8 cellular contexts compared by ENCODE assay signal in genomic region chr1:201739492-201740085, GRCh38.
DNase-seq lines count a peak whose midpoint lies in the region; ATAC-seq and TF ChIP-seq lines count a peak whose summit lies in the region.

No MANE protein-coding gene starts in this region.

- peaks cover 15 to 61% (median 47%) of the 10 kb centered on the region in 4 donors for H3K4me1 ChIP-seq in stomach

- ATAC-seq in activated T-helper 17 cell treated with anti-CD3 and anti-CD28 coated beads, Interleukin-2, amount 50 U/mL, for 72 hours (replicated peaks): peak; percentile 81
- no peak for ATAC-seq in HG03442 (IDR thresholded peaks at IDR 0.05; ENCODE audit: unreplicated experiment)

- no peaks in the 10 kb centered on the region for H3K9me3 ChIP-seq in stomach

- peak overlapping the region; percentile 79 for H3K27ac Mint-ChIP-seq in activated T-helper 17 cell treated with anti-CD3 and anti-CD28 coated beads, Interleukin-2, amount 50 U/mL, for 72 hours
- H3K27ac Mint-ChIP-seq in neural crest cell (ENCODE audit: unreplicated experiment): peak overlapping the region; percentile 64

- H3K27me3 ChIP-seq in stomach: peaks cover 0 to 18% (median 0%) of the 10 kb centered on the region in 3 donors

- TF ChIP-seq CTCF in GM20000 (IDR thresholded peaks at IDR 0.05; ENCODE audit: extremely low read depth, missing control alignments) (no peak), fibroblast of villous mesenchyme (IDR thresholded peaks at IDR 0.05; ENCODE audit: insufficient read depth, low read depth, low read length) (peak; percentile 3), neural crest cell (conservative IDR thresholded peaks at IDR 0.05) (peak; percentile 27), stomach (IDR thresholded peaks at IDR 0.05) (peak in 1 of 7 experiments; percentile 7)

- H3K4me1 Mint-ChIP-seq in activated T-helper 17 cell treated with anti-CD3 and anti-CD28 coated beads, Interleukin-2, amount 50 U/mL, for 72 hours: peaks cover 5% of the 10 kb centered on the region
- peaks cover 69% of the 10 kb centered on the region for H3K4me1 Mint-ChIP-seq in neural crest cell

- H3K4me3 ChIP-seq in fibroblast of villous mesenchyme (ENCODE audit: low read depth, low read length) (peak overlapping the region; percentile 87), stomach (peak overlapping the region; percentile 62 to 77 (median 72))

- H3K27ac ChIP-seq in stomach: peak overlapping the region; percentile 27 to 86 (median 78)

- H3K4me3 Mint-ChIP-seq in activated T-helper 17 cell treated with anti-CD3 and anti-CD28 coated beads, Interleukin-2, amount 50 U/mL, for 72 hours: peak overlapping the region; percentile 82
- peak overlapping the region; percentile 98 for H3K4me3 Mint-ChIP-seq in neural crest cell

- no peak for TF ChIP-seq EP300 in stomach (IDR thresholded peaks at IDR 0.05)

- peaks cover 0 to 3% (median 0%) of the 10 kb centered on the region in 4 donors for H3K36me3 ChIP-seq in stomach

- H3K36me3 Mint-ChIP-seq in activated T-helper 17 cell treated with anti-CD3 and anti-CD28 coated beads, Interleukin-2, amount 50 U/mL, for 72 hours (ENCODE audit: low read depth): no peaks in the 10 kb centered on the region
- H3K36me3 Mint-ChIP-seq in neural crest cell (ENCODE audit: low read depth): peaks cover 4% of the 10 kb centered on the region

- WGBS in stomach, 5 donors: 3 to 8% (median 4%) methylated on average over 8 to 38 of the region's 38 CpGs

- intact Hi-C loops in stomach (cut with DNase I; ENCODE audit: low total_unique reads): no loop called here

- DNase-seq in GM20000 (ENCODE audit: low spot score): peak; percentile 54
- peak; percentile 30 for DNase-seq in NCI-H748 treated with DMSO at 0.1 percent for 48 hours (lab: John Stamatoyannopoulos, UW)
- peak; percentile 69 for DNase-seq in fibroblast of villous mesenchyme (ENCODE audit: low read depth)
- DNase-seq in neural crest cell (ENCODE audit: low read depth, low spot score): peak; percentile 49
- DNase-seq in stomach: peak; percentile 83
- DNase-seq in DMS 273 (lab: John Stamatoyannopoulos, UW; ENCODE audit: unreplicated experiment): no peak

- TF ChIP-seq POLR2A in stomach (IDR thresholded peaks at IDR 0.05): no peak

- no peaks in the 10 kb centered on the region for H3K9me3 Mint-ChIP-seq in activated T-helper 17 cell treated with anti-CD3 and anti-CD28 coated beads, Interleukin-2, amount 50 U/mL, for 72 hours
- no peaks in the 10 kb centered on the region for H3K9me3 Mint-ChIP-seq in neural crest cell

- peaks cover 3% of the 10 kb centered on the region for H3K27me3 Mint-ChIP-seq in activated T-helper 17 cell treated with anti-CD3 and anti-CD28 coated beads, Interleukin-2, amount 50 U/mL, for 72 hours
- peaks cover 28% of the 10 kb centered on the region for H3K27me3 Mint-ChIP-seq in neural crest cell (ENCODE audit: low read depth)
